In genomic region chr7:42940985-42941847, GRCh38 we compare ENCODE assay signal across 8 cellular contexts. TPM values are rescaled to one million over a fixed set of nuclear protein-coding genes. Genes with fewer than 3 reads are reported as not detected.
A peak's percentile ranks its signal among the peaks of the same experiment; 100 is the strongest.
DNase-seq lines count a peak whose midpoint lies in the region; ATAC-seq and TF ChIP-seq lines count a peak whose summit lies in the region.

No MANE protein-coding gene starts in this region.

- peaks cover under 1% of the 10 kb centered on the region for H3K4me1 Mint-ChIP-seq in central memory CD8-positive, alpha-beta T cell

- H3K4me3 Mint-ChIP-seq in central memory CD8-positive, alpha-beta T cell = no peak overlapping the region

- no peak overlapping the region for H3K27ac Mint-ChIP-seq in central memory CD8-positive, alpha-beta T cell (ENCODE audit: low read depth)

- H3K9me3 Mint-ChIP-seq in central memory CD8-positive, alpha-beta T cell = no peaks in the 10 kb centered on the region

- H3K27me3 Mint-ChIP-seq in central memory CD8-positive, alpha-beta T cell = no peaks in the 10 kb centered on the region

- TF ChIP-seq CTCF in GM12864 (IDR thresholded peaks at IDR 0.05; ENCODE audit: low read depth, low read length, missing control alignments) = peak; percentile 84

- DNase-seq in GM12864 (ENCODE audit: low read depth) = peak; percentile 54
- peak; percentile 43 for DNase-seq in NCI-H2196 treated with DMSO at 0.1 percent for 48 hours (lab: John Stamatoyannopoulos, UW; ENCODE audit: unreplicated experiment)
- DNase-seq in activated CD4-positive, CD25-positive, alpha-beta regulatory T cell treated with anti-CD3 and anti-CD28 coated beads, Interleukin-2, amount 50 U/mL, for 72 hours = peak; percentile 74
- DNase-seq in central memory CD8-positive, alpha-beta T cell (ENCODE audit: low spot score in 2 of 2) = peak; percentile 53 to 57
- DNase-seq in left lobe of liver (ENCODE audit: low spot score) = peak; percentile 71
- peak; percentile 60 to 72 for DNase-seq in stimulated activated CD4-positive, alpha-beta T cell treated with anti-CD3 and anti-CD28 coated beads, Interleukin-4, amount 100 ng/mL, for 4 hours

- peak; percentile 51 for ATAC-seq in HG02885 (IDR thresholded peaks at IDR 0.05; ENCODE audit: poor library complexity, unreplicated experiment)
- ATAC-seq in central memory CD8-positive, alpha-beta T cell (replicated peaks; ENCODE audit: extremely low read depth, poor library complexity, severe bottlenecking) = peak; percentile 62
- peak; percentile 99 for ATAC-seq in left lobe of liver
- ATAC-seq in GM21381 (IDR thresholded peaks at IDR 0.05; ENCODE audit: unreplicated experiment) = no peak

- H3K4me3 ChIP-seq in GM12864 (ENCODE audit: low read depth, low read length) = no peak overlapping the region

- H3K36me3 Mint-ChIP-seq in central memory CD8-positive, alpha-beta T cell (ENCODE audit: insufficient read depth) = peaks cover 22% of the 10 kb centered on the region

RNA-seq across cellular contexts. Expression of gene MRPL32, which starts 9.0 kb away (rescaled TPM):
- total RNA-seq in left lobe of liver = 36.4 TPM

RNA-seq across cellular contexts. Expression of gene PSMA2, which starts 9.2 kb away (rescaled TPM):
- total RNA-seq in left lobe of liver = 59.7 TPM

RNA-seq across cellular contexts. Expression of gene C7orf25, which starts 29.3 kb away (rescaled TPM):
- 3.6 TPM for total RNA-seq in left lobe of liver
